27 cellular contexts compared by ENCODE assay signal in the genomic region with DNA sequence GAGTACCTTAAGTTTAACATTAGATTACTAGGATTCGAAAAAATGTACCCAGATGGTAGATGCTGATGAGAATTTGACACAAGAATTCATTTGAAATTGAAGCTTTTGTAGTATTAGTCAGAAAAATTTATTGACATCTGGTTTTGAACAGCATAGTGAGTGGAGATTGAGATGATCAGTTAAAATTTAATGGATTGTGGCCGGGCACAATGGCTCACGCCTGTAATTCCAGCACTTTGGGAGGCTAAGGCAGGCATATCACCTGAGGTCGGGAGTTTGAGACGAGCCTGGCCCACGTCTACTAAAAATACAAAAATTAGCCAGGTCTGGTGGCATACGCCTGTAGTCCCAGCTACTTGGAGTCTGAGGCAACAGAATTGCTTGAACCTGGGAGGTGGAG. TPM values are rescaled to one million over a fixed set of nuclear protein-coding genes. Genes with fewer than 3 reads are reported as not detected.
DNase-seq lines count a peak whose midpoint lies in the region; ATAC-seq, FAIRE-seq and TF ChIP-seq lines count a peak whose summit lies in the region.
"Had no signal": no experiment of that assay in that cellular context is flagged by ENCODE, and none has a peak within 500 bp of the region (broad histone marks: within the 10 kb centered on the region; RNA-seq: fewer than 3 reads in every experiment).

No MANE protein-coding gene starts in this region.

- peak; percentile 82 for FAIRE-seq in RCC 7860 (lab: Jason Lieb, UNC)
- FAIRE-seq: A549, colon, small intestine had no signal

- no peak for TF ChIP-seq POLR2A in tibial nerve (IDR thresholded peaks at IDR 0.05)

- H3K4me3 ChIP-seq in upper lobe of right lung (no peak overlapping the region), tibial nerve (no peak overlapping the region)
- H3K4me3 ChIP-seq: A549, left lung, uterus had no signal

- H3K27me3 ChIP-seq in upper lobe of right lung (no peaks in the 10 kb centered on the region), tibial nerve (no peaks in the 10 kb centered on the region)
- H3K27me3 ChIP-seq: left lung, uterus had no signal

- WGBS in tibial nerve, 2 donors, result 81 to 82% methylated on average over 7 of the region's 7 CpGs

- no peaks in the 10 kb centered on the region for H3K27me3 Mint-ChIP-seq in activated T-cell treated with anti-CD3 and anti-CD28 coated beads, Interleukin-2, amount 50 U/mL, for 72 hours (ENCODE audit: low read depth)
- no peaks in the 10 kb centered on the region for H3K27me3 Mint-ChIP-seq in activated T-cell treated with anti-CD3 and anti-CD28 coated beads, Interleukin-2, amount 50 U/mL, for 24 hours
- H3K27me3 Mint-ChIP-seq in central memory CD8-positive, alpha-beta T cell, result no peaks in the 10 kb centered on the region

- H3K27ac ChIP-seq in upper lobe of right lung (no peak overlapping the region), tibial nerve (no peak overlapping the region)
- H3K27ac ChIP-seq: A549, C4-2B, HL-60, left lung, RWPE1, uterus had no signal

- peaks cover 19% of the 10 kb centered on the region for H3K36me3 ChIP-seq in upper lobe of right lung
- H3K36me3 ChIP-seq in tibial nerve, result peaks cover 0 to 30% (median 0%) of the 10 kb centered on the region in 3 donors
- H3K36me3 ChIP-seq: uterus had no signal

- DNase-seq in activated T-cell treated with anti-CD3 and anti-CD28 coated beads, Interleukin-2, amount 50 U/mL, for 72 hours, result no peak
- no peak for DNase-seq in activated T-cell treated with anti-CD3 and anti-CD28 coated beads, Interleukin-2, amount 50 U/mL, for 24 hours
- DNase-seq in RCC 7860 (ENCODE audit: low spot score) (no peak), upper lobe of right lung (no peak), NCI-H1694 treated with DMSO at 0.1 percent for 48 hours (lab: John Stamatoyannopoulos, UW) (no peak), tibial nerve (ENCODE audit: low spot score in 2 of 2) (no peak)
- DNase-seq in central memory CD8-positive, alpha-beta T cell (ENCODE audit: low spot score in 2 of 2), result no peak
- DNase-seq in stimulated activated effector memory CD8-positive, alpha-beta T cell treated with anti-CD3 and anti-CD28 coated beads, Interleukin-12 subunit alpha, Interleukin-12 subunit beta, amount 100 ng/mL, for 72 hours (ENCODE audit: low spot score in 2 of 2), result no peak
- DNase-seq: activated CD8-positive, alpha-beta memory T cell treated with anti-CD3 and anti-CD28 coated beads, Interleukin-2, amount 50 U/mL, for 4 hours; activated gamma-delta T cell; DMS 273 treated with DMSO at 0.1 percent for 48 hours; head of caudate nucleus; IMR-90; left lung; NCI-H1417 treated with DMSO at 0.1 percent for 48 hours; NCI-H2171; NCI-H524 treated with DMSO at 0.1 percent for 48 hours; SK-N-SH; small intestine; stimulated activated CD4-positive, alpha-beta T cell treated with anti-CD3 and anti-CD28 coated beads, Interleukin-2, amount 100 ng/mL, for 48 hours; uterus had no signal

- no peaks in the 10 kb centered on the region for H3K9me3 ChIP-seq in upper lobe of right lung
- H3K9me3 ChIP-seq in tibial nerve, result no peaks in the 10 kb centered on the region
- H3K9me3 ChIP-seq: A549, left lung, SK-N-SH, uterus had no signal

- ATAC-seq in activated T-cell treated with anti-CD3 and anti-CD28 coated beads, Interleukin-2, amount 50 U/mL, for 72 hours (replicated peaks in 1 of 2), result no peak
- no peak for ATAC-seq in central memory CD8-positive, alpha-beta T cell (replicated peaks; ENCODE audit: extremely low read depth, poor library complexity, severe bottlenecking)
- ATAC-seq in stimulated activated effector memory CD8-positive, alpha-beta T cell treated with anti-CD3 and anti-CD28 coated beads, Interleukin-12 subunit alpha, Interleukin-12 subunit beta, amount 100 ng/mL, for 72 hours, result no peak
- no peak for ATAC-seq in upper lobe of right lung
- ATAC-seq: A549, left lung had no signal

- no peak for TF ChIP-seq EP300 in tibial nerve (IDR thresholded peaks at IDR 0.05)

- peak overlapping the region; percentile 86 for H3K27ac Mint-ChIP-seq in activated T-cell treated with anti-CD3 and anti-CD28 coated beads, Interleukin-2, amount 50 U/mL, for 72 hours
- H3K27ac Mint-ChIP-seq in activated T-cell treated with anti-CD3 and anti-CD28 coated beads, Interleukin-2, amount 50 U/mL, for 24 hours, result no peak overlapping the region
- H3K27ac Mint-ChIP-seq in central memory CD8-positive, alpha-beta T cell (ENCODE audit: low read depth), result peak overlapping the region; percentile 53
- H3K27ac Mint-ChIP-seq in stimulated activated effector memory CD8-positive, alpha-beta T cell treated with anti-CD3 and anti-CD28 coated beads, Interleukin-12 subunit alpha, Interleukin-12 subunit beta, amount 100 ng/mL, for 72 hours, result peak overlapping the region; percentile 40

- peaks cover 1 to 14% of the 10 kb centered on the region in 2 donors for H3K36me3 Mint-ChIP-seq in activated T-cell treated with anti-CD3 and anti-CD28 coated beads, Interleukin-2, amount 50 U/mL, for 72 hours (ENCODE audit: insufficient read depth in 2 of 2)
- H3K36me3 Mint-ChIP-seq in activated T-cell treated with anti-CD3 and anti-CD28 coated beads, Interleukin-2, amount 50 U/mL, for 24 hours (ENCODE audit: low read depth), result peaks cover 49% of the 10 kb centered on the region
- peaks cover 12% of the 10 kb centered on the region for H3K36me3 Mint-ChIP-seq in central memory CD8-positive, alpha-beta T cell (ENCODE audit: insufficient read depth)
- no peaks in the 10 kb centered on the region for H3K36me3 Mint-ChIP-seq in stimulated activated effector memory CD8-positive, alpha-beta T cell treated with anti-CD3 and anti-CD28 coated beads, Interleukin-12 subunit alpha, Interleukin-12 subunit beta, amount 100 ng/mL, for 72 hours

- intact Hi-C loops in upper lobe of right lung (cut with DNase I), result no loop called here

- H3K4me1 ChIP-seq in upper lobe of right lung, result peaks cover 6% of the 10 kb centered on the region
- peaks cover 0 to 55% (median 0%) of the 10 kb centered on the region in 4 donors for H3K4me1 ChIP-seq in tibial nerve
- H3K4me1 ChIP-seq: uterus had no signal

- TF ChIP-seq CTCF in upper lobe of right lung (IDR thresholded peaks at IDR 0.05) (no peak), tibial nerve (IDR thresholded peaks at IDR 0.05) (no peak)

- H3K4me1 Mint-ChIP-seq in activated T-cell treated with anti-CD3 and anti-CD28 coated beads, Interleukin-2, amount 50 U/mL, for 72 hours (ENCODE audit: low read depth), result peaks cover 64% of the 10 kb centered on the region
- H3K4me1 Mint-ChIP-seq in activated T-cell treated with anti-CD3 and anti-CD28 coated beads, Interleukin-2, amount 50 U/mL, for 24 hours (ENCODE audit: low read depth), result peaks cover 57% of the 10 kb centered on the region
- peaks cover 43% of the 10 kb centered on the region for H3K4me1 Mint-ChIP-seq in central memory CD8-positive, alpha-beta T cell
- H3K4me1 Mint-ChIP-seq in stimulated activated effector memory CD8-positive, alpha-beta T cell treated with anti-CD3 and anti-CD28 coated beads, Interleukin-12 subunit alpha, Interleukin-12 subunit beta, amount 100 ng/mL, for 72 hours, result peaks cover 24% of the 10 kb centered on the region

- H3K9me3 Mint-ChIP-seq in activated T-cell treated with anti-CD3 and anti-CD28 coated beads, Interleukin-2, amount 50 U/mL, for 72 hours, result peaks cover 0 to 2% of the 10 kb centered on the region in 2 donors
- peaks cover 1% of the 10 kb centered on the region for H3K9me3 Mint-ChIP-seq in activated T-cell treated with anti-CD3 and anti-CD28 coated beads, Interleukin-2, amount 50 U/mL, for 24 hours
- H3K9me3 Mint-ChIP-seq in central memory CD8-positive, alpha-beta T cell, result no peaks in the 10 kb centered on the region
- H3K9me3 Mint-ChIP-seq in stimulated activated effector memory CD8-positive, alpha-beta T cell treated with anti-CD3 and anti-CD28 coated beads, Interleukin-12 subunit alpha, Interleukin-12 subunit beta, amount 100 ng/mL, for 72 hours, result no peaks in the 10 kb centered on the region
- H3K9me3 Mint-ChIP-seq: neural crest cell had no signal

- peak overlapping the region; percentile 5 to 11 for H3K4me3 Mint-ChIP-seq in activated T-cell treated with anti-CD3 and anti-CD28 coated beads, Interleukin-2, amount 50 U/mL, for 72 hours
- H3K4me3 Mint-ChIP-seq in activated T-cell treated with anti-CD3 and anti-CD28 coated beads, Interleukin-2, amount 50 U/mL, for 24 hours, result no peak overlapping the region
- no peak overlapping the region for H3K4me3 Mint-ChIP-seq in central memory CD8-positive, alpha-beta T cell
- no peak overlapping the region for H3K4me3 Mint-ChIP-seq in stimulated activated effector memory CD8-positive, alpha-beta T cell treated with anti-CD3 and anti-CD28 coated beads, Interleukin-12 subunit alpha, Interleukin-12 subunit beta, amount 100 ng/mL, for 72 hours
- H3K4me3 Mint-ChIP-seq: neural crest cell had no signal

RNA-seq across cellular contexts. Expression of a gene that starts 20.9 kb away (rescaled TPM):
- 10 to 100 TPM; 63.1 to 73.1 TPM for total RNA-seq in activated T-cell treated with anti-CD3 and anti-CD28 coated beads, Interleukin-2, amount 50 U/mL, for 72 hours
- total RNA-seq in upper lobe of right lung (68.1 TPM), tibial nerve (100 to 1,000 TPM in 2 of 4 donors, 10 to 100 TPM in 2; 96.1 to 172 (median 107) TPM)

Comparison
In these comparisons a context has a peak if more than half of its experiments do, and no peak if none do; other contexts are left out.
1. H3K4me3 Mint-ChIP-seq: peak in activated T-cell treated with anti-CD3 and anti-CD28 coated beads, Interleukin-2, amount 50 U/mL, for 72 hours (2 of 2); none in activated T-cell treated with anti-CD3 and anti-CD28 coated beads, Interleukin-2, amount 50 U/mL, for 24 hours (single experiment), central memory CD8-positive, alpha-beta T cell (single experiment) and stimulated activated effector memory CD8-positive, alpha-beta T cell treated with anti-CD3 and anti-CD28 coated beads, Interleukin-12 subunit alpha, Interleukin-12 subunit beta, amount 100 ng/mL, for 72 hours (single experiment).